In the genomic region with DNA sequence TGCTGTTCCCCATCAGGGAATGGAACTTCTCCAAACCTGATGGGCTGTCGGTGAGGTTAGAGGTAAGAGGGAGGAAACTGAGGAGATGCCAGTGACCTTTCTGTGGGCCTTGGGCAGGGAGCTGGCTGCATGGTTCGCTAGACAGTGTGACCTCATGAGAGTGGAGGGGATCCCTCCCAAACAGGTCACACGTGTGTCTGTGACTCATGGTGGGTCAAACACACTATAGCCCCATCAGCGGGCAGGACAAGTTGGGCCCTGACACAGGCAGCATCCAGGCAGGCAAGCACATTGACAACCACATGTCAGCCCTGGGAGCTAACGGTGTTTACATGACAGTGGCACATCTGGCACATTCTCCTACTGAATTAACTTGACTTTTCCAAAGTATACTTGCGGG, we compare ENCODE assay signal across 23 cellular contexts.
"Had no signal": no experiment of that assay in that cellular context is flagged by ENCODE, and none has a peak within 500 bp of the region (broad histone marks: within the 10 kb centered on the region; RNA-seq: fewer than 3 reads in every experiment).

No MANE protein-coding gene starts in this region.

- H3K4me3 Mint-ChIP-seq: activated CD4-positive, alpha-beta T cell treated with anti-CD3 and anti-CD28 coated beads, Interleukin-2, amount 10 ng/mL, durations not matched to agents 7 days and 5 days; activated naive CD8-positive, alpha-beta T cell; activated T-cell treated with anti-CD3 and anti-CD28 coated beads, Interleukin-2, amount 50 U/mL, for 24 hours; activated T-helper 17 cell treated with anti-CD3 and anti-CD28 coated beads, Interleukin-2, amount 50 U/mL, for 72 hours; dendritic cell treated with granulocyte-macrophage colony-stimulating factor and Interleukin-4, amounts not matched to agents 40 ng/mL and 50 ng/mL, for 4 days; natural killer cell had no signal

- H3K27ac ChIP-seq: adrenal gland, hepatocyte, sigmoid colon, tibial nerve, uterus, VCaP had no signal

- ATAC-seq: activated T-helper 17 cell treated with anti-CD3 and anti-CD28 coated beads, Interleukin-2, amount 50 U/mL, for 72 hours; left ventricle myocardium superior; natural killer cell; SK-N-SH treated with all-trans-retinoic acid at 6 μM for 48 hours; stimulated activated naive CD8-positive, alpha-beta T cell treated with anti-CD3 and anti-CD28 coated beads, Interleukin-15, Interleukin-2, amounts not matched to agents 100 U/mL and 50 U/mL, for 24 hours had no signal

- H3K9me3 Mint-ChIP-seq: activated T-cell treated with anti-CD3 and anti-CD28 coated beads, Interleukin-2, amount 50 U/mL, for 24 hours; dendritic cell treated with granulocyte-macrophage colony-stimulating factor and Interleukin-4, amounts not matched to agents 40 ng/mL and 50 ng/mL, for 4 days had no signal

- H3K27ac Mint-ChIP-seq: activated CD4-positive, alpha-beta T cell treated with anti-CD3 and anti-CD28 coated beads, Interleukin-2, amount 10 ng/mL, durations not matched to agents 7 days and 5 days; activated naive CD8-positive, alpha-beta T cell; activated T-cell treated with anti-CD3 and anti-CD28 coated beads, Interleukin-2, amount 50 U/mL, for 24 hours; activated T-helper 17 cell treated with anti-CD3 and anti-CD28 coated beads, Interleukin-2, amount 50 U/mL, for 72 hours; dendritic cell treated with granulocyte-macrophage colony-stimulating factor and Interleukin-4, amounts not matched to agents 40 ng/mL and 50 ng/mL, for 4 days; natural killer cell had no signal

- DNase-seq: activated CD4-positive, alpha-beta T cell treated with anti-CD3 and anti-CD28 coated beads, Interleukin-2, amount 10 ng/mL, durations not matched to agents 7 days and 5 days; activated CD8-positive, alpha-beta memory T cell treated with anti-CD3 and anti-CD28 coated beads for 24 hours; activated CD8-positive, alpha-beta memory T cell treated with anti-CD3 and anti-CD28 coated beads, Interleukin-2, amount 50 U/mL, for 4 hours; activated naive CD4-positive, alpha-beta T cell; activated T-cell treated with anti-CD3 and anti-CD28 coated beads, Interleukin-2, amount 50 U/mL, for 24 hours; effector CD8-positive, alpha-beta T cell; glutamatergic neuron; left ventricle myocardium superior; mammary epithelial cell; natural killer cell; occipital lobe; sigmoid colon; stimulated activated CD4-positive, alpha-beta T cell treated with anti-CD3 and anti-CD28 coated beads, Interleukin-4, amount 100 ng/mL, for 1 hour; stimulated activated naive CD8-positive, alpha-beta T cell treated with anti-CD3 and anti-CD28 coated beads, Interleukin-15, Interleukin-2, amounts not matched to agents 100 U/mL and 50 U/mL, for 24 hours; uterus had no signal

- H3K36me3 Mint-ChIP-seq: activated naive CD8-positive, alpha-beta T cell; natural killer cell had no signal
